Comparison of ENCODE assay signal across 17 cellular contexts in the genomic region with DNA sequence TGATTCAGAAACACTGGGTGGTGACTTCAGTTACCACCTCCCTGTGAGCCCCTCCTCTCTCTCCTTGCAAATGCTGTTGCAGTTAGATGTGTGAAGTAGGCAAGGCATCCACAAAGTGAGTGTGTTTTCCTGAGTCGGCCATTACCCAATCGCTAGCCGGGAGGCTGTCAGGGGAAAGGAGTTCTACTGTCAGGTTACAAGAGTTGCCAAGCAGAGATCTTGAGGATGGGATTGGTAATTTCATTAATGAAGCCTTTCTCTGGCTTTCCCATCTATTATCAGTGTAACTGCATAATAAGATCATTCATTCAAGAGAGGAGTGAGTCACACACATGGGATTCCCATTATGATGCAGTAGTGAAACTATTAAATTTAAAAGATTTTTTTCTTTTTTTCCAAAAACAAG.
A peak's percentile ranks its signal among the peaks of the same experiment; 100 is the strongest.
DNase-seq lines count a peak whose midpoint lies in the region; ATAC-seq and TF ChIP-seq lines count a peak whose summit lies in the region.
"Had no signal": no experiment of that assay in that cellular context is flagged by ENCODE, and none has a peak within 500 bp of the region (broad histone marks: within the 10 kb centered on the region; RNA-seq: fewer than 3 reads in every experiment).

No MANE protein-coding gene starts in this region.

- no peak for TF ChIP-seq CTCF in fibroblast of the aortic adventitia (IDR thresholded peaks at IDR 0.05; ENCODE audit: insufficient read depth, low read length)

- no peak for ATAC-seq in GM18520 (IDR thresholded peaks at IDR 0.05; ENCODE audit: unreplicated experiment)

- DNase-seq in AG08395 (ENCODE audit: low spot score) (peak; percentile 21), HCEC 1CT (peak; percentile 14), astrocyte of the hippocampus (ENCODE audit: low read depth, low spot score) (peak; percentile 51), fibroblast of the aortic adventitia (ENCODE audit: low read depth) (peak; percentile 35)
- DNase-seq in effector CD8-positive, alpha-beta T cell (lab: John Stamatoyannopoulos, UW): no peak
- DNase-seq in effector CD4-positive, alpha-beta T cell: no peak
- DNase-seq in activated CD8-positive, alpha-beta memory T cell treated with anti-CD3 and anti-CD28 coated beads, Interleukin-2, amount 50 U/mL, for 48 hours: no peak
- DNase-seq: activated CD4-positive, CD25-positive, alpha-beta regulatory T cell treated with anti-CD3 and anti-CD28 coated beads, Interleukin-2, amount 50 U/mL, for 72 hours; activated naive CD4-positive, alpha-beta T cell treated with anti-CD3 and anti-CD28 coated beads, Interleukin-2, amount 10 ng/mL, durations not matched to agents 7 days and 5 days; COR-L47; GF-D8; NCI-H345; nephron progenitor cell; SHP77 treated with DMSO at 0.1 percent for 48 hours; stimulated activated CD4-positive, alpha-beta T cell treated with anti-CD3 and anti-CD28 coated beads, Interleukin-4, amount 100 ng/mL, for 1 hour had no signal

- no peak overlapping the region for H3K4me3 ChIP-seq in fibroblast of the aortic adventitia (ENCODE audit: low read depth, low read length)
- H3K4me3 ChIP-seq: HAP-1 had no signal

Comparison
In these comparisons a context has a peak if more than half of its experiments do, and no peak if none do; other contexts are left out.
1. DNase-seq: peak in AG08395 (single experiment), HCEC 1CT (single experiment), astrocyte of the hippocampus (single experiment) and fibroblast of the aortic adventitia (single experiment); none in effector CD8-positive, alpha-beta T cell (single experiment), effector CD4-positive, alpha-beta T cell (single experiment) and activated CD8-positive, alpha-beta memory T cell treated with anti-CD3 and anti-CD28 coated beads, Interleukin-2, amount 50 U/mL, for 48 hours (single experiment).